1 cellular context compared by ENCODE assay signal in the genomic region with DNA sequence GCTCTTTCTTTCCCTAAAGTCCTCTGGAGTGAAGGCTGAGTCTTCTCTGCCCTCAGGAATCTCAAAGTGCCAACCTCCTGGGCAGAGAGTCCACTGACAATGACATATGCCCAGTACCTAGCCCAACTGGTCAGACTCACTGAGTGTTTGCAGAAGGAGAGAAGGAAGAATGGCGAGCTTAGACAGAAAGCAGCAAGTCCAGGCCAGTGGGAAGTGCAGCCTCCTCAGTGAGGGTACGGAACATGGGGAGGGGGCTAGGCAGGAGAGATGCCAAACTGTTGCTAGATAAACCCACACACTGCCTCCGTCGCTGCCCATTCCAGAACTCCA.
TF ChIP-seq lines count a peak whose summit lies in the region.

No MANE protein-coding gene starts in this region.

TF ChIP-seq in HepG2, 621 proteins besides CTCF, POLR2A, EP300 and RAD21 (continued from another document and continues in another):
- TF ChIP-seq, protein P1, sequence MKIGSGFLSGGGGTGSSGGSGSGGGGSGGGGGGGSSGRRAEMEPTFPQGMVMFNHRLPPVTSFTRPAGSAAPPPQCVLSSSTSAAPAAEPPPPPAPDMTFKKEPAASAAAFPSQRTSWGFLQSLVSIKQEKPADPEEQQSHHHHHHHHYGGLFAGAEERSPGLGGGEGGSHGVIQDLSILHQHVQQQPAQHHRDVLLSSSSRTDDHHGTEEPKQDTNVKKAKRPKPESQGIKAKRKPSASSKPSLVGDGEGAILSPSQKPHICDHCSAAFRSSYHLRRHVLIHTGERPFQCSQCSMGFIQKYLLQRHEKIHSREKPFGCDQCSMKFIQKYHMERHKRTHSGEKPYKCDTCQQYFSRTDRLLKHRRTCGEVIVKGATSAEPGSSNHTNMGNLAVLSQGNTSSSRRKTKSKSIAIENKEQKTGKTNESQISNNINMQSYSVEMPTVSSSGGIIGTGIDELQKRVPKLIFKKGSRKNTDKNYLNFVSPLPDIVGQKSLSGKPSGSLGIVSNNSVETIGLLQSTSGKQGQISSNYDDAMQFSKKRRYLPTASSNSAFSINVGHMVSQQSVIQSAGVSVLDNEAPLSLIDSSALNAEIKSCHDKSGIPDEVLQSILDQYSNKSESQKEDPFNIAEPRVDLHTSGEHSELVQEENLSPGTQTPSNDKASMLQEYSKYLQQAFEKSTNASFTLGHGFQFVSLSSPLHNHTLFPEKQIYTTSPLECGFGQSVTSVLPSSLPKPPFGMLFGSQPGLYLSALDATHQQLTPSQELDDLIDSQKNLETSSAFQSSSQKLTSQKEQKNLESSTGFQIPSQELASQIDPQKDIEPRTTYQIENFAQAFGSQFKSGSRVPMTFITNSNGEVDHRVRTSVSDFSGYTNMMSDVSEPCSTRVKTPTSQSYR (CRISPR knock-in tag; IDR thresholded peaks at IDR 0.05; ENCODE audit: borderline replicate concordance) = no peak
- TF ChIP-seq CAMTA2 (CRISPR knock-in tag; IDR thresholded peaks at IDR 0.05; ENCODE audit: borderline replicate concordance) (no peak), HDAC6 (IDR thresholded peaks at IDR 0.05; ENCODE audit: low read depth, low read length) (no peak), STAG1 (CRISPR knock-in tag; IDR thresholded peaks at IDR 0.05) (no peak), ZNF17 (CRISPR knock-in tag; IDR thresholded peaks at IDR 0.05) (no peak), HMG20B (CRISPR knock-in tag; conservative IDR thresholded peaks at IDR 0.05) (no peak), ASH2L (IDR thresholded peaks at IDR 0.05; ENCODE audit: insufficient read length, low read depth, low read length) (no peak), ZNF7 (CRISPR knock-in tag; IDR thresholded peaks at IDR 0.05) (no peak), ZNF264 (CRISPR knock-in tag; IDR thresholded peaks at IDR 0.05) (no peak), HNF4A (CRISPR knock-in tag; IDR thresholded peaks at IDR 0.05) (no peak), ZNF567 (CRISPR knock-in tag; IDR thresholded peaks at IDR 0.05; ENCODE audit: borderline replicate concordance) (no peak), ZNF788 (CRISPR knock-in tag; IDR thresholded peaks at IDR 0.05; ENCODE audit: borderline replicate concordance) (0 out of 2 replicates have a peak, but pooled peaks have one; percentile 10), ZC3H13 (CRISPR knock-in tag; IDR thresholded peaks at IDR 0.05) (no peak), HDAC1 (CRISPR knock-in tag; IDR thresholded peaks at IDR 0.05) (no peak), ZKSCAN1 (IDR thresholded peaks at IDR 0.05; ENCODE audit: low read length) (no peak), MBNL3 (CRISPR knock-in tag; conservative IDR thresholded peaks at IDR 0.05) (no peak), ZNF841 (CRISPR knock-in tag; IDR thresholded peaks at IDR 0.05; ENCODE audit: borderline replicate concordance) (no peak), ATF7 (IDR thresholded peaks at IDR 0.05) (no peak), ATF7 (CRISPR knock-in tag; IDR thresholded peaks at IDR 0.05) (no peak), SETDB1 (CRISPR knock-in tag; IDR thresholded peaks at IDR 0.05; ENCODE audit: borderline replicate concordance) (no peak), ARNTL (CRISPR knock-in tag; IDR thresholded peaks at IDR 0.05) (no peak), ZNF20 (CRISPR knock-in tag; IDR thresholded peaks at IDR 0.05) (no peak), ZNF660 (CRISPR knock-in tag; IDR thresholded peaks at IDR 0.05; ENCODE audit: borderline replicate concordance, low read depth) (no peak), ATAD3A (CRISPR knock-in tag; IDR thresholded peaks at IDR 0.05) (no peak), PAWR (CRISPR knock-in tag; IDR thresholded peaks at IDR 0.05; ENCODE audit: borderline replicate concordance) (no peak), MYC (CRISPR knock-in tag; IDR thresholded peaks at IDR 0.05; ENCODE audit: borderline replicate concordance) (peak; percentile 10; the same call in 1 of the 2 replicates), SATB2 (CRISPR knock-in tag; IDR thresholded peaks at IDR 0.05) (no peak), SALL2 (CRISPR knock-in tag; IDR thresholded peaks at IDR 0.05) (0 out of 2 replicates have a peak, but pooled peaks have one; percentile 16), ZNF569 (CRISPR knock-in tag; IDR thresholded peaks at IDR 0.05; ENCODE audit: borderline replicate concordance) (no peak), FOXA1 (IDR thresholded peaks at IDR 0.05) (no peak), FOXA1 (CRISPR knock-in tag; IDR thresholded peaks at IDR 0.05) (no peak), FOSL1 (CRISPR knock-in tag; IDR thresholded peaks at IDR 0.05; ENCODE audit: borderline replicate concordance) (no peak), NCOA1 (CRISPR knock-in tag; IDR thresholded peaks at IDR 0.05) (no peak), ZNF557 (CRISPR knock-in tag; IDR thresholded peaks at IDR 0.05) (no peak), AKAP8 (CRISPR knock-in tag; IDR thresholded peaks at IDR 0.05) (peak; percentile 8; the same call in 1 of the 2 replicates), KLF11 (CRISPR knock-in tag; IDR thresholded peaks at IDR 0.05) (no peak; the same call in 1 of the 2 replicates), MIER2 (CRISPR knock-in tag; IDR thresholded peaks at IDR 0.05) (no peak), MLLT10 (CRISPR knock-in tag; IDR thresholded peaks at IDR 0.05) (no peak), ZNF614 (CRISPR knock-in tag; IDR thresholded peaks at IDR 0.05; ENCODE audit: borderline replicate concordance) (0 out of 2 replicates have a peak, but pooled peaks have one; percentile 37), ZNF451 (CRISPR knock-in tag; IDR thresholded peaks at IDR 0.05) (no peak; the same call in 1 of the 2 replicates), RARG (CRISPR knock-in tag; IDR thresholded peaks at IDR 0.05; ENCODE audit: low read depth) (no peak), ZNF839 (CRISPR knock-in tag; IDR thresholded peaks at IDR 0.05; ENCODE audit: borderline replicate concordance) (peak; percentile 39; the same call in 1 of the 2 replicates), SRSF1 (optimal IDR thresholded peaks at IDR 0.05; ENCODE audit: low read depth, low read length) (no peak), MTF2 (CRISPR knock-in tag; IDR thresholded peaks at IDR 0.05; ENCODE audit: borderline replicate concordance) (no peak; the same call in 1 of the 2 replicates), SMYD3 (CRISPR knock-in tag; IDR thresholded peaks at IDR 0.05) (no peak), ZNF12 (CRISPR knock-in tag; IDR thresholded peaks at IDR 0.05) (no peak), ZSCAN30 (CRISPR knock-in tag; IDR thresholded peaks at IDR 0.05) (no peak), ZMYM3 (CRISPR knock-in tag; IDR thresholded peaks at IDR 0.05) (no peak), ZNF530 (CRISPR knock-in tag; IDR thresholded peaks at IDR 0.05; ENCODE audit: low read depth) (0 out of 2 replicates have a peak, but pooled peaks have one; percentile 57), NFIC (IDR thresholded peaks at IDR 0.05; ENCODE audit: low read length) (no peak), ZSCAN9 (CRISPR knock-in tag; IDR thresholded peaks at IDR 0.05; ENCODE audit: borderline replicate concordance) (peak; percentile 21; the same call in 1 of the 2 replicates)
- TF ChIP-seq, protein P2, sequence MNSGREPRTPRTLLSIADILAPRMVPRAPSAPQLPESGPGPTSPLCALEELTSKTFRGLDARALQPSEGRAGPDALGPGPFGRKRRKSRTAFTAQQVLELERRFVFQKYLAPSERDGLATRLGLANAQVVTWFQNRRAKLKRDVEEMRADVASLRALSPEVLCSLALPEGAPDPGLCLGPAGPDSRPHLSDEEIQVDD (CRISPR knock-in tag; IDR thresholded peaks at IDR 0.05; ENCODE audit: borderline replicate concordance) = 0 out of 2 replicates have a peak, but pooled peaks have one; percentile 77
- TF ChIP-seq, protein P3, sequence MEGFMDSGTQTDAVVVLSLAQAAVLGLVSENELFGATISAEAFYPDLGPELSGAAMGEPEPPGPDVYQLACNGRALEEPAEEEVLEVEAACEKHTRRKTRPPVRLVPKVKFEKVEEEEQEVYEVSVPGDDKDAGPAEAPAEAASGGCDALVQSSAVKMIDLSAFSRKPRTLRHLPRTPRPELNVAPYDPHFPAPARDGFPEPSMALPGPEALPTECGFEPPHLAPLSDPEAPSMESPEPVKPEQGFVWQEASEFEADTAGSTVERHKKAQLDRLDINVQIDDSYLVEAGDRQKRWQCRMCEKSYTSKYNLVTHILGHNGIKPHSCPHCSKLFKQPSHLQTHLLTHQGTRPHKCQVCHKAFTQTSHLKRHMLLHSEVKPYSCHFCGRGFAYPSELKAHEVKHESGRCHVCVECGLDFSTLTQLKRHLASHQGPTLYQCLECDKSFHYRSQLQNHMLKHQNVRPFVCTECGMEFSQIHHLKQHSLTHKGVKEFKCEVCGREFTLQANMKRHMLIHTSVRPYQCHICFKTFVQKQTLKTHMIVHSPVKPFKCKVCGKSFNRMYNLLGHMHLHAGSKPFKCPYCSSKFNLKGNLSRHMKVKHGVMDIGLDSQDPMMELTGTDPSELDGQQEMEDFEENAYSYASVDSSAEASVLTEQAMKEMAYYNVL (CRISPR knock-in tag; IDR thresholded peaks at IDR 0.05; ENCODE audit: borderline replicate concordance) = no peak
- TF ChIP-seq, protein P4, sequence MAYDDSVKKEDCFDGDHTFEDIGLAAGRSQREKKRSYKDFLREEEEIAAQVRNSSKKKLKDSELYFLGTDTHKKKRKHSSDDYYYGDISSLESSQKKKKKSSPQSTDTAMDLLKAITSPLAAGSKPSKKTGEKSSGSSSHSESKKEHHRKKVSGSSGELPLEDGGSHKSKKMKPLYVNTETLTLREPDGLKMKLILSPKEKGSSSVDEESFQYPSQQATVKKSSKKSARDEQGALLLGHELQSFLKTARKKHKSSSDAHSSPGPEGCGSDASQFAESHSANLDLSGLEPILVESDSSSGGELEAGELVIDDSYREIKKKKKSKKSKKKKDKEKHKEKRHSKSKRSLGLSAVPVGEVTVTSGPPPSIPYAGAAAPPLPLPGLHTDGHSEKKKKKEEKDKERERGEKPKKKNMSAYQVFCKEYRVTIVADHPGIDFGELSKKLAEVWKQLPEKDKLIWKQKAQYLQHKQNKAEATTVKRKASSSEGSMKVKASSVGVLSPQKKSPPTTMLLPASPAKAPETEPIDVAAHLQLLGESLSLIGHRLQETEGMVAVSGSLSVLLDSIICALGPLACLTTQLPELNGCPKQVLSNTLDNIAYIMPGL (CRISPR knock-in tag; IDR thresholded peaks at IDR 0.05; ENCODE audit: borderline replicate concordance in 1 of 2, low read depth in 1 of 2) = no peak
- TF ChIP-seq, protein P5, sequence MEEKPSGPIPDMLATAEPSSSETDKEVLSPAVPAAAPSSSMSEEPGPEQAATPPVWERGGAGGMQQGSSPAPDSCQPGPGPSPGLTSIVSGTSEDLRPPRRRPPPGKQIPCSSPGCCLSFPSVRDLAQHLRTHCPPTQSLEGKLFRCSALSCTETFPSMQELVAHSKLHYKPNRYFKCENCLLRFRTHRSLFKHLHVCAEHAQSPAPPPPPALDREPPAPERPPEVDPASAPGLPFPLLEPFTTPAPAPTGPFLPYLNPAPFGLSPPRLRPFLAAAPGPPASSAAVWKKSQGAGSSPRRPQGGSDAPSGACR (CRISPR knock-in tag; IDR thresholded peaks at IDR 0.05) = no peak
- TF ChIP-seq, protein P6, sequence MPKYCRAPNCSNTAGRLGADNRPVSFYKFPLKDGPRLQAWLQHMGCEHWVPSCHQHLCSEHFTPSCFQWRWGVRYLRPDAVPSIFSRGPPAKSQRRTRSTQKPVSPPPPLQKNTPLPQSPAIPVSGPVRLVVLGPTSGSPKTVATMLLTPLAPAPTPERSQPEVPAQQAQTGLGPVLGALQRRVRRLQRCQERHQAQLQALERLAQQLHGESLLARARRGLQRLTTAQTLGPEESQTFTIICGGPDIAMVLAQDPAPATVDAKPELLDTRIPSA (CRISPR knock-in tag; IDR thresholded peaks at IDR 0.05; ENCODE audit: borderline replicate concordance) = no peak
- TF ChIP-seq, protein P7, sequence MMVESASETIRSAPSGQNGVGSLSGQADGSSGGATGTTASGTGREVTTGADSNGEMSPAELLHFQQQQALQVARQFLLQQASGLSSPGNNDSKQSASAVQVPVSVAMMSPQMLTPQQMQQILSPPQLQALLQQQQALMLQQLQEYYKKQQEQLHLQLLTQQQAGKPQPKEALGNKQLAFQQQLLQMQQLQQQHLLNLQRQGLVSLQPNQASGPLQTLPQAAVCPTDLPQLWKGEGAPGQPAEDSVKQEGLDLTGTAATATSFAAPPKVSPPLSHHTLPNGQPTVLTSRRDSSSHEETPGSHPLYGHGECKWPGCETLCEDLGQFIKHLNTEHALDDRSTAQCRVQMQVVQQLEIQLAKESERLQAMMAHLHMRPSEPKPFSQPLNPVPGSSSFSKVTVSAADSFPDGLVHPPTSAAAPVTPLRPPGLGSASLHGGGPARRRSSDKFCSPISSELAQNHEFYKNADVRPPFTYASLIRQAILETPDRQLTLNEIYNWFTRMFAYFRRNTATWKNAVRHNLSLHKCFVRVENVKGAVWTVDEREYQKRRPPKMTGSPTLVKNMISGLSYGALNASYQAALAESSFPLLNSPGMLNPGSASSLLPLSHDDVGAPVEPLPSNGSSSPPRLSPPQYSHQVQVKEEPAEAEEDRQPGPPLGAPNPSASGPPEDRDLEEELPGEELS (CRISPR knock-in tag; IDR thresholded peaks at IDR 0.05) = no peak
- TF ChIP-seq, protein P8, sequence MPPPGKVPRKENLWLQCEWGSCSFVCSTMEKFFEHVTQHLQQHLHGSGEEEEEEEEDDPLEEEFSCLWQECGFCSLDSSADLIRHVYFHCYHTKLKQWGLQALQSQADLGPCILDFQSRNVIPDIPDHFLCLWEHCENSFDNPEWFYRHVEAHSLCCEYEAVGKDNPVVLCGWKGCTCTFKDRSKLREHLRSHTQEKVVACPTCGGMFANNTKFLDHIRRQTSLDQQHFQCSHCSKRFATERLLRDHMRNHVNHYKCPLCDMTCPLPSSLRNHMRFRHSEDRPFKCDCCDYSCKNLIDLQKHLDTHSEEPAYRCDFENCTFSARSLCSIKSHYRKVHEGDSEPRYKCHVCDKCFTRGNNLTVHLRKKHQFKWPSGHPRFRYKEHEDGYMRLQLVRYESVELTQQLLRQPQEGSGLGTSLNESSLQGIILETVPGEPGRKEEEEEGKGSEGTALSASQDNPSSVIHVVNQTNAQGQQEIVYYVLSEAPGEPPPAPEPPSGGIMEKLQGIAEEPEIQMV (CRISPR knock-in tag; IDR thresholded peaks at IDR 0.05; ENCODE audit: low read depth) = no peak
- TF ChIP-seq, protein P9, sequence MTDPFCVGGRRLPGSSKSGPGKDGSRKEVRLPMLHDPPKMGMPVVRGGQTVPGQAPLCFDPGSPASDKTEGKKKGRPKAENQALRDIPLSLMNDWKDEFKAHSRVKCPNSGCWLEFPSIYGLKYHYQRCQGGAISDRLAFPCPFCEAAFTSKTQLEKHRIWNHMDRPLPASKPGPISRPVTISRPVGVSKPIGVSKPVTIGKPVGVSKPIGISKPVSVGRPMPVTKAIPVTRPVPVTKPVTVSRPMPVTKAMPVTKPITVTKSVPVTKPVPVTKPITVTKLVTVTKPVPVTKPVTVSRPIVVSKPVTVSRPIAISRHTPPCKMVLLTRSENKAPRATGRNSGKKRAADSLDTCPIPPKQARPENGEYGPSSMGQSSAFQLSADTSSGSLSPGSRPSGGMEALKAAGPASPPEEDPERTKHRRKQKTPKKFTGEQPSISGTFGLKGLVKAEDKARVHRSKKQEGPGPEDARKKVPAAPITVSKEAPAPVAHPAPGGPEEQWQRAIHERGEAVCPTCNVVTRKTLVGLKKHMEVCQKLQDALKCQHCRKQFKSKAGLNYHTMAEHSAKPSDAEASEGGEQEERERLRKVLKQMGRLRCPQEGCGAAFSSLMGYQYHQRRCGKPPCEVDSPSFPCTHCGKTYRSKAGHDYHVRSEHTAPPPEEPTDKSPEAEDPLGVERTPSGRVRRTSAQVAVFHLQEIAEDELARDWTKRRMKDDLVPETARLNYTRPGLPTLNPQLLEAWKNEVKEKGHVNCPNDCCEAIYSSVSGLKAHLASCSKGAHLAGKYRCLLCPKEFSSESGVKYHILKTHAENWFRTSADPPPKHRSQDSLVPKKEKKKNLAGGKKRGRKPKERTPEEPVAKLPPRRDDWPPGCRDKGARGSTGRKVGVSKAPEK (CRISPR knock-in tag; IDR thresholded peaks at IDR 0.05; ENCODE audit: borderline replicate concordance) = no peak; the same call in 1 of the 2 replicates
